In the genomic region with DNA sequence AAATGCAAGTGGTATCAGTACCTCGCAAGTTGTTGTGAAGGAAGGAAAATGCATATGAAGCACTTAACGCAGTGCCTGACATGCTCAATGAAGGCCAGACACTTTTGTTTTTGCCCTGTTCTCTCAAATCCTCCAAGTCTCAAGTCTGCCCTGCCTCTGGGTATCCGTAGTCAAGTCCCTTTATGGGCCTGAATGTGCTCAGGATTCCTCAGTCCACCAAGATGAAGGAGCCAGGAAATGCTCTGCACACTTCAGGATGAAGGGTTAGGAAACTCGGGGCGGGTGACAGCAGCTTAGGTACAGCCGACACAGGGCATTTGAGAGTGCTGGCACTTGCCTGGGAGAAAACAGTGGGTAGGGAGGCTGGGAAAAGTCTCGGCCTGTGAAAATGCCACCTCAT, we compare ENCODE assay signal across 1 cellular context.
TF ChIP-seq lines count a peak whose summit lies in the region.

No MANE protein-coding gene starts in this region.

TF ChIP-seq in GM23338, 12 proteins besides CTCF, POLR2A, EP300 and RAD21:
- TF ChIP-seq JUNB (IDR thresholded peaks at IDR 0.05; ENCODE audit: unreplicated experiment) (no peak), NANOG (IDR thresholded peaks at IDR 0.05; ENCODE audit: borderline replicate concordance) (no peak), POLR2AphosphoS5 (IDR thresholded peaks at IDR 0.05; ENCODE audit: low read depth) (no peak), STAT1 (IDR thresholded peaks at IDR 0.05; ENCODE audit: unreplicated experiment) (no peak), ZNF114 (CRISPR knock-in tag; IDR thresholded peaks at IDR 0.05) (no peak), EZH2 (IDR thresholded peaks at IDR 0.05; ENCODE audit: low read depth, unreplicated experiment) (no peak)
